ENCODE assay signal across 8 cellular contexts in the genomic region with DNA sequence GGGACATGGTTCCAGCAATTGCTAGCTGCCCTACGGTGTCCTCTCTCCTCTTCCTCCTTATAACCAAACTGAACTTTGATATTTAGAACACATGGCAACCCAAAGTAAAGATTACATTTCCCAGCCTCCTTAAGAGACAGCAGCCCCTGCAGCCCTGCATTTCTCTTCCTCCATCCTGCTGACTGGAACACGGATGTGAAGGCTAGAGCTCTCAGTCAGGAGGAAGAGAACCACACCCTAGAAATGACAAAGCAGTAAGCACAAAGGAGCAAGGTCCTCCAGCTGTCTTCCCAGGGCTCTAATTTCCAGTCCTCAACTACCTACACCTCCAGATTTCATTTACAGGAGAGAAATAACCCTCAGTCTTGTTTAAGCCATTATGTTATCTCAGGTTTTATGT. TPM values are rescaled to one million over a fixed set of nuclear protein-coding genes. Genes with fewer than 3 reads are reported as not detected.
DNase-seq lines count a peak whose midpoint lies in the region; ATAC-seq and TF ChIP-seq lines count a peak whose summit lies in the region.
"Had no signal": no experiment of that assay in that cellular context is flagged by ENCODE, and none has a peak within 500 bp of the region (broad histone marks: within the 10 kb centered on the region; RNA-seq: fewer than 3 reads in every experiment).

No MANE protein-coding gene starts in this region.

- TF ChIP-seq CTCF in astrocyte of the spinal cord (IDR thresholded peaks at IDR 0.05; ENCODE audit: low read depth, low read length): no peak

- WGBS in right cardiac atrium: 33% methylated on average over 2 of the region's 2 CpGs

- no peaks in the 10 kb centered on the region for H3K27me3 ChIP-seq in right cardiac atrium (ENCODE audit: control insufficient read depth, insufficient read depth)
- no peaks in the 10 kb centered on the region for H3K27me3 ChIP-seq in stomach smooth muscle (ENCODE audit: control insufficient read depth in 1 of 2, insufficient read depth in 2 of 2, low read length in 2 of 2)

- H3K4me3 ChIP-seq in astrocyte of the spinal cord (ENCODE audit: low read depth, low read length): no peak overlapping the region
- H3K4me3 ChIP-seq in right cardiac atrium (ENCODE audit: low read length): no peak overlapping the region
- no peak overlapping the region for H3K4me3 ChIP-seq in stomach smooth muscle (ENCODE audit: low read length in 2 of 2)

- DNase-seq in HT1080 (ENCODE audit: low read depth) (peak; percentile 54), astrocyte of the spinal cord (ENCODE audit: low read depth, low spot score) (peak; percentile 27), right cardiac atrium (peak in 2 of 3 donors; percentile 21 to 56), SW480 (ENCODE audit: low spot score) (no peak), SIG-M5 (lab: John Stamatoyannopoulos, UW) (no peak)

- ATAC-seq in right cardiac atrium (peak; percentile 73 to 85), GM19395 (IDR thresholded peaks at IDR 0.05; ENCODE audit: unreplicated experiment) (no peak)
- ATAC-seq: activated CD4-positive, CD25-positive, alpha-beta regulatory T cell treated with anti-CD3 and anti-CD28 coated beads, Interleukin-2, amount 50 U/mL, for 24 hours had no signal

- H3K4me1 ChIP-seq in right cardiac atrium (ENCODE audit: control insufficient read depth, insufficient read depth, low read length) (peaks cover 6% of the 10 kb centered on the region), stomach smooth muscle (ENCODE audit: control insufficient read depth, insufficient read depth, low read length) (peaks cover 32% of the 10 kb centered on the region)

- peak overlapping the region; percentile 77 for H3K27ac ChIP-seq in right cardiac atrium (ENCODE audit: low read length)
- peak overlapping the region; percentile 88 for H3K27ac ChIP-seq in stomach smooth muscle (ENCODE audit: low read length)

- intact Hi-C loops in right cardiac atrium (cut with DNase I): no loop called here

- no peaks in the 10 kb centered on the region for H3K9me3 ChIP-seq in right cardiac atrium (ENCODE audit: control insufficient read depth, low read length)
- H3K9me3 ChIP-seq in stomach smooth muscle (ENCODE audit: control insufficient read depth in 2 of 2, low read length in 2 of 2): no peaks in the 10 kb centered on the region

- peak overlapping the region in 1 of 2 donors; percentile 50 for H3K9ac ChIP-seq in stomach smooth muscle (ENCODE audit: low read length in 2 of 2)

- in situ Hi-C loops in astrocyte of the spinal cord (cut with HindIII; ENCODE audit: low sequenced_read_pairs): no loop called here

- H3K36me3 ChIP-seq in stomach smooth muscle (ENCODE audit: control insufficient read depth in 2 of 2, insufficient read depth in 2 of 2, low read length in 2 of 2): peaks cover 29 to 32% of the 10 kb centered on the region in 2 donors

RNA-seq across cellular contexts. Expression of gene DYNC1LI2, which starts 10.9 kb away (rescaled TPM):
- 29.6 and 52.9 TPM in 2 replicates for total RNA-seq in HT1080 (2014; rRNA removed; shearing (Covaris generic))
- polyA plus RNA-seq in HT1080 (2015; cell fraction: cytosol; rRNA removed): 38.2 and 45.8 TPM in 2 replicates
- polyA plus RNA-seq in HT1080 (2015; cell fraction: nucleus; rRNA removed): 126 TPM in 2 replicates
- 100 to 1,000 TPM in 1 of 4 donors, 10 to 100 TPM in 3; 73.1 to 110 (median 94.2) TPM for total RNA-seq in right cardiac atrium
- 42.0 TPM for polyA plus RNA-seq in right cardiac atrium

RNA-seq across cellular contexts. Expression of gene CMTM4, which starts 44.0 kb away (rescaled TPM):
- total RNA-seq in HT1080 (2014; rRNA removed; shearing (Covaris generic)): 27.0 and 34.4 TPM in 2 replicates
- polyA plus RNA-seq in HT1080 (2015; cell fraction: cytosol; rRNA removed): 22.7 and 30.2 TPM in 2 replicates
- 31.0 and 31.1 TPM in 2 replicates for polyA plus RNA-seq in HT1080 (2015; cell fraction: nucleus; rRNA removed)
- 10 to 100 TPM; 13.2 to 15.9 (median 14.6) TPM for total RNA-seq in right cardiac atrium
- polyA plus RNA-seq in right cardiac atrium: 7.9 TPM

Comparison
In these comparisons a context has a peak if more than half of its experiments do, and no peak if none do; other contexts are left out.
1. DNase-seq: peak in HT1080 (single experiment), astrocyte of the spinal cord (single experiment) and right cardiac atrium (2 of 3); none in SW480 (single experiment) and SIG-M5 (single experiment).